1 cellular context compared by ENCODE assay signal in genomic region chr16:68287276-68288251, GRCh38.
TF ChIP-seq lines count a peak whose summit lies in the region.

No MANE protein-coding gene starts in this region.

TF ChIP-seq in GM23338, 12 proteins besides CTCF, POLR2A, EP300 and RAD21 (continued from another document):
- TF ChIP-seq REST (IDR thresholded peaks at IDR 0.05; ENCODE audit: unreplicated experiment) (no peak), EZH2 (IDR thresholded peaks at IDR 0.05; ENCODE audit: low read depth, unreplicated experiment) (no peak)
